15 cellular contexts compared by ENCODE assay signal in genomic region chr10:75530337-75530736, GRCh38.
DNase-seq lines count a peak whose midpoint lies in the region; ATAC-seq and TF ChIP-seq lines count a peak whose summit lies in the region.
"Had no signal": no experiment of that assay in that cellular context is flagged by ENCODE, and none has a peak within 500 bp of the region (broad histone marks: within the 10 kb centered on the region; RNA-seq: fewer than 3 reads in every experiment).

No MANE protein-coding gene starts in this region.

- H3K36me3 ChIP-seq in kidney epithelial cell (ENCODE audit: control insufficient read depth, insufficient read depth, low read length), result no peaks in the 10 kb centered on the region
- H3K36me3 ChIP-seq: SJCRH30, transverse colon had no signal

- intact Hi-C loops in left colon (cut with DNase I, micrococcal nuclease), result no loop called here

- TF ChIP-seq EP300 in Ishikawa (IDR thresholded peaks at IDR 0.05; ENCODE audit: borderline replicate concordance), result no peak

- TF ChIP-seq CTCF in astrocyte of the cerebellum (IDR thresholded peaks at IDR 0.05; ENCODE audit: low read depth, low read length, missing control alignments) (no peak), kidney epithelial cell (IDR thresholded peaks at IDR 0.05; ENCODE audit: insufficient read depth, low read length, poor library complexity, severe bottlenecking) (no peak)

- H3K27me3 ChIP-seq in kidney epithelial cell (ENCODE audit: control insufficient read depth, insufficient read depth, low read length), result no peaks in the 10 kb centered on the region
- H3K27me3 ChIP-seq: SJCRH30, transverse colon had no signal

- H3K4me3 ChIP-seq in astrocyte of the cerebellum (ENCODE audit: low read depth, low read length) (no peak overlapping the region), kidney epithelial cell (ENCODE audit: low read depth, low read length) (no peak overlapping the region)
- H3K4me3 ChIP-seq: SJCRH30, skin epidermis, transverse colon had no signal

- DNase-seq in A172 (ENCODE audit: low spot score) (peak; percentile 98), astrocyte of the cerebellum (ENCODE audit: low read depth) (peak; percentile 49), kidney epithelial cell (ENCODE audit: low read depth) (peak; percentile 99), CD1c-positive myeloid dendritic cell (ENCODE audit: extremely low spot score) (no peak), left colon (no peak)
- no peak for DNase-seq in stimulated activated CD4-positive, alpha-beta T cell treated with anti-CD3 and anti-CD28 coated beads, Interleukin-4, amount 100 ng/mL, for 1 hour
- DNase-seq: cortex of kidney, DMS153, foreskin melanocyte, NCI-H146, SJCRH30, transverse colon had no signal

- no peak for ATAC-seq in HG03159 (IDR thresholded peaks at IDR 0.05; ENCODE audit: unreplicated experiment)
- no peak for ATAC-seq in left colon

- TF ChIP-seq RAD21 in Ishikawa (IDR thresholded peaks at IDR 0.05; ENCODE audit: low read depth), result no peak

- in situ Hi-C loops in astrocyte of the cerebellum (cut with HindIII; ENCODE audit: low sequenced_read_pairs), result loop anchor here (5.0 kb wide), 2 partner anchors 37 to 98 kb away; partner anchors contain the start of gene LRMDA

TF ChIP-seq in Ishikawa, 13 proteins besides CTCF, POLR2A, EP300 and RAD21:
- TF ChIP-seq MAX (IDR thresholded peaks at IDR 0.05), result no peak
- peak; percentile 35; the same call in 1 of the 2 replicates for TF ChIP-seq NFIC (IDR thresholded peaks at IDR 0.05)
- TF ChIP-seq TEAD4 (IDR thresholded peaks at IDR 0.05), result peak; percentile 38
- no peak for TF ChIP-seq CEBPB (IDR thresholded peaks at IDR 0.05)
- TF ChIP-seq TCF12 (IDR thresholded peaks at IDR 0.05; ENCODE audit: low read depth), result 0 out of 2 replicates have a peak, but pooled peaks have one; percentile 26

Comparison
In these comparisons a context has a peak if more than half of its experiments do, and no peak if none do; other contexts are left out.
1. DNase-seq: peak in A172 (single experiment), astrocyte of the cerebellum (single experiment) and kidney epithelial cell (single experiment); none in CD1c-positive myeloid dendritic cell (single experiment), left colon (0 of 2) and stimulated activated CD4-positive, alpha-beta T cell treated with anti-CD3 and anti-CD28 coated beads, Interleukin-4, amount 100 ng/mL, for 1 hour (single experiment).